ENCODE assay signal across 20 cellular contexts in the genomic region with DNA sequence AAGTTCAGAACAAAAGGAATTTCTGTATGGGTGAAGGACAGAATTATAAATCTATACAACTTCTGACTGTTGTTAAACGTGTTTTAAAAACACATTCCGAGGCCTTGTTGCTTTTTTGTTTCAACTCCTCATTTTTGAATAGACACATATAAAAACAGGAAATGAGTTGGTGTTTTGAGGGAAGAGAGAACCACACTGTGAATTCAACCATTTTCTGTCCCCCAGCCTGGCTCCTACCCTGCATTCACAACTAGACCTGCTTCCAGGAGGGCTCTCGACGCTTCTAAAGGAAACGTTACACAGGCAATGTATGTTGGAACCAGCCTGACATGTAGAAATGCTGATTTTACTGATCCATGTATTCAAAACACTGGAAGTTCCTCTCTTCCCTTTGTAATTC.
DNase-seq lines count a peak whose midpoint lies in the region; ATAC-seq and TF ChIP-seq lines count a peak whose summit lies in the region.
"Had no signal": no experiment of that assay in that cellular context is flagged by ENCODE, and none has a peak within 500 bp of the region (broad histone marks: within the 10 kb centered on the region; RNA-seq: fewer than 3 reads in every experiment).

No MANE protein-coding gene starts in this region.

- no peak overlapping the region for H3K4me3 Mint-ChIP-seq in activated naive CD8-positive, alpha-beta T cell treated with anti-CD3 and anti-CD28 coated beads, Interleukin-2, amount 10 ng/mL, durations not matched to agents 7 days and 5 days
- H3K4me3 Mint-ChIP-seq in activated naive CD8-positive, alpha-beta T cell treated with anti-CD3 and anti-CD28 coated beads, Interleukin-2, amount 50 U/mL, for 24 hours: no peak overlapping the region
- no peak overlapping the region for H3K4me3 Mint-ChIP-seq in endothelial cell (ENCODE audit: unreplicated experiment)
- H3K4me3 Mint-ChIP-seq: CD8-positive, alpha-beta T cell had no signal

- H3K27me3 Mint-ChIP-seq in activated naive CD8-positive, alpha-beta T cell treated with anti-CD3 and anti-CD28 coated beads, Interleukin-2, amount 10 ng/mL, durations not matched to agents 7 days and 5 days: peaks cover 6% of the 10 kb centered on the region
- no peaks in the 10 kb centered on the region for H3K27me3 Mint-ChIP-seq in activated naive CD8-positive, alpha-beta T cell treated with anti-CD3 and anti-CD28 coated beads, Interleukin-2, amount 50 U/mL, for 24 hours
- H3K27me3 Mint-ChIP-seq in endothelial cell (ENCODE audit: unreplicated experiment): peaks cover 1% of the 10 kb centered on the region

- no peaks in the 10 kb centered on the region for H3K9me3 ChIP-seq in hepatocyte (ENCODE audit: low read depth)

- POLR2A ChIA-PET in activated naive CD8-positive, alpha-beta T cell treated with anti-CD3 and anti-CD28 coated beads, Interleukin-2, amount 10 ng/mL, durations not matched to agents 7 days and 5 days (lab: Charles Lee): no interaction called here

- H3K4me1 Mint-ChIP-seq in activated naive CD8-positive, alpha-beta T cell treated with anti-CD3 and anti-CD28 coated beads, Interleukin-2, amount 10 ng/mL, durations not matched to agents 7 days and 5 days: peaks cover 31% of the 10 kb centered on the region
- H3K4me1 Mint-ChIP-seq in activated naive CD8-positive, alpha-beta T cell treated with anti-CD3 and anti-CD28 coated beads, Interleukin-2, amount 50 U/mL, for 24 hours: peaks cover 11% of the 10 kb centered on the region
- H3K4me1 Mint-ChIP-seq in endothelial cell (ENCODE audit: unreplicated experiment): peaks cover 50% of the 10 kb centered on the region

- no peak overlapping the region for H3K27ac ChIP-seq in hepatocyte

- peak; percentile 6 for DNase-seq in NOMO-1 treated with DMSO at 0.1 percent for 48 hours (lab: John Stamatoyannopoulos, UW; ENCODE audit: unreplicated experiment)
- no peak for DNase-seq in NOMO-1 treated with dmso at 0.1 percent for 144 hours (lab: John Stamatoyannopoulos, UW; ENCODE audit: unreplicated experiment)
- DNase-seq in activated naive CD8-positive, alpha-beta T cell treated with anti-CD3 and anti-CD28 coated beads, Interleukin-2, amount 10 ng/mL, durations not matched to agents 7 days and 5 days: no peak
- no peak for DNase-seq in activated naive CD8-positive, alpha-beta T cell treated with anti-CD3 and anti-CD28 coated beads, Interleukin-2, amount 50 U/mL, for 24 hours
- no peak for DNase-seq in endothelial cell (ENCODE audit: low spot score)
- no peak for DNase-seq in hepatocyte (ENCODE audit: low spot score)
- no peak for DNase-seq in SHP77 (lab: John Stamatoyannopoulos, UW)
- no peak for DNase-seq in dedifferentiated amniotic fluid mesenchymal stem cell (ENCODE audit: extremely low spot score)
- DNase-seq: 8988T; C1 segment of cervical spinal cord; CD8-positive, alpha-beta T cell; DND-41; MM.1S; NCI-H1105 treated with DMSO at 0.1 percent for 48 hours; NCI-H2081 treated with DMSO at 0.1 percent for 48 hours; NCI-H2171 treated with DMSO at 0.1 percent for 48 hours; NCI-H524 treated with DMSO at 0.1 percent for 48 hours; NCI-H82 had no signal

- H4K20me1 ChIP-seq in hepatocyte (ENCODE audit: insufficient read depth, poor library complexity, severe bottlenecking): no peaks in the 10 kb centered on the region

- no peaks in the 10 kb centered on the region for H3K4me1 ChIP-seq in hepatocyte (ENCODE audit: insufficient read depth)

- no peak overlapping the region for H2AFZ ChIP-seq in hepatocyte

- H3K9me2 ChIP-seq in hepatocyte (replicated peaks; ENCODE audit: insufficient read depth): no peaks in the 10 kb centered on the region

- H3K27me3 ChIP-seq in hepatocyte: no peaks in the 10 kb centered on the region

- no peak for TF ChIP-seq CTCF in endothelial cell (IDR thresholded peaks at IDR 0.05; ENCODE audit: unreplicated experiment)
- no peak for TF ChIP-seq CTCF in hepatocyte (IDR thresholded peaks at IDR 0.05; ENCODE audit: poor library complexity)

- no peaks in the 10 kb centered on the region for H3K36me3 Mint-ChIP-seq in activated naive CD8-positive, alpha-beta T cell treated with anti-CD3 and anti-CD28 coated beads, Interleukin-2, amount 10 ng/mL, durations not matched to agents 7 days and 5 days
- H3K36me3 Mint-ChIP-seq in activated naive CD8-positive, alpha-beta T cell treated with anti-CD3 and anti-CD28 coated beads, Interleukin-2, amount 50 U/mL, for 24 hours (ENCODE audit: low read depth): no peaks in the 10 kb centered on the region
- H3K36me3 Mint-ChIP-seq in endothelial cell (ENCODE audit: low read depth, unreplicated experiment): no peaks in the 10 kb centered on the region
- H3K36me3 Mint-ChIP-seq: CD8-positive, alpha-beta T cell had no signal

- no peak for ATAC-seq in activated naive CD8-positive, alpha-beta T cell treated with anti-CD3 and anti-CD28 coated beads, Interleukin-2, amount 10 ng/mL, durations not matched to agents 7 days and 5 days (ENCODE audit: low read depth)
- no peak for ATAC-seq in activated naive CD8-positive, alpha-beta T cell treated with anti-CD3 and anti-CD28 coated beads, Interleukin-2, amount 50 U/mL, for 24 hours
- ATAC-seq: CD8-positive, alpha-beta T cell; GM12878; Right ventricle myocardium inferior had no signal

- H3K4me2 ChIP-seq in hepatocyte: no peak overlapping the region

- no peak overlapping the region for H3K4me3 ChIP-seq in hepatocyte
- H3K4me3 ChIP-seq: GM12878 had no signal

- peak overlapping the region; percentile 27 for H3K27ac Mint-ChIP-seq in activated naive CD8-positive, alpha-beta T cell treated with anti-CD3 and anti-CD28 coated beads, Interleukin-2, amount 10 ng/mL, durations not matched to agents 7 days and 5 days
- H3K27ac Mint-ChIP-seq in activated naive CD8-positive, alpha-beta T cell treated with anti-CD3 and anti-CD28 coated beads, Interleukin-2, amount 50 U/mL, for 24 hours: no peak overlapping the region
- H3K27ac Mint-ChIP-seq in endothelial cell (ENCODE audit: unreplicated experiment): peak overlapping the region; percentile 13
- H3K27ac Mint-ChIP-seq: CD8-positive, alpha-beta T cell had no signal

- H3K9me3 Mint-ChIP-seq in activated naive CD8-positive, alpha-beta T cell treated with anti-CD3 and anti-CD28 coated beads, Interleukin-2, amount 10 ng/mL, durations not matched to agents 7 days and 5 days: no peaks in the 10 kb centered on the region
- H3K9me3 Mint-ChIP-seq in activated naive CD8-positive, alpha-beta T cell treated with anti-CD3 and anti-CD28 coated beads, Interleukin-2, amount 50 U/mL, for 24 hours: no peaks in the 10 kb centered on the region
- H3K9me3 Mint-ChIP-seq in endothelial cell (ENCODE audit: unreplicated experiment): no peaks in the 10 kb centered on the region
- H3K9me3 Mint-ChIP-seq: CD8-positive, alpha-beta T cell had no signal

- H3K36me3 ChIP-seq in hepatocyte (replicated peaks; ENCODE audit: insufficient read depth, low read depth): no peaks in the 10 kb centered on the region

- 91% methylated on average over 5 of the region's 5 CpGs for WGBS in hepatocyte (ENCODE audit: low lambda C conversion rate, missing lambda C conversion rate)

- H3K79me2 ChIP-seq in hepatocyte: no peaks in the 10 kb centered on the region
